ENCODE assay signal across 9 cellular contexts in genomic region chr19:57302020-57302465, GRCh38. TPM values are rescaled to one million over a fixed set of nuclear protein-coding genes. Genes with fewer than 3 reads are reported as not detected.
DNase-seq lines count a peak whose midpoint lies in the region; ATAC-seq and TF ChIP-seq lines count a peak whose summit lies in the region.
"Had no signal": no experiment of that assay in that cellular context is flagged by ENCODE, and none has a peak within 500 bp of the region (broad histone marks: within the 10 kb centered on the region; RNA-seq: fewer than 3 reads in every experiment).

No MANE protein-coding gene starts in this region.

- peak overlapping the region; percentile 15 for H3K9ac ChIP-seq in H9 (ENCODE audit: extremely low read depth, insufficient read length, low read length)

- no peak overlapping the region for H2AK5ac ChIP-seq in H9 (ENCODE audit: insufficient read length, low read length)

- H3K23ac ChIP-seq in H9 (ENCODE audit: insufficient read length, low read depth, low read length) = no peak overlapping the region

- no peak overlapping the region for H2BK120ac ChIP-seq in H9 (ENCODE audit: low read depth, low read length, poor library complexity, severe bottlenecking)

- no peaks in the 10 kb centered on the region; the same call in 1 of the 2 replicates for H3K79me2 ChIP-seq in H9 (ENCODE audit: insufficient read depth, low read length)

- peak; percentile 96 for ATAC-seq in RWPE2 (ENCODE audit: low read depth)
- ATAC-seq in stimulated activated naive B cell treated with anti-CD40 and anti-IgM and Interleukin-4, amounts not matched to agents 10 μg/mL and 1 μg/mL and 100 μg/mL, for 72 hours (replicated peaks) = peak; percentile 36 to 46

- H3K27me3 ChIP-seq in H9 (ENCODE audit: insufficient read depth, low read length) (no peaks in the 10 kb centered on the region), RWPE2 (ENCODE audit: insufficient read depth, poor library complexity, severe bottlenecking) (no peaks in the 10 kb centered on the region)

- peak overlapping the region in 2 of 3 experiments; percentile 68 to 81; a peak in 2 of 7 replicates for H3K27ac Mint-ChIP-seq in H9
- H3K27ac Mint-ChIP-seq in stimulated activated naive B cell treated with anti-CD40 and anti-IgM and Interleukin-4, amounts not matched to agents 10 μg/mL and 1 μg/mL and 100 μg/mL, for 72 hours = peak overlapping the region; percentile 73
- H3K27ac Mint-ChIP-seq in activated CD4-positive, alpha-beta T cell treated with anti-CD3 and anti-CD28 coated beads, Interleukin-2, amount 10 ng/mL, durations not matched to agents 7 days and 5 days = no peak overlapping the region
- H3K27ac Mint-ChIP-seq in activated naive CD4-positive, alpha-beta T cell treated with anti-CD3 and anti-CD28 coated beads for 36 hours = no peak overlapping the region
- H3K27ac Mint-ChIP-seq: memory B cell had no signal

- H3K27me3 Mint-ChIP-seq in H9 (ENCODE audit: low read depth) = no peaks in the 10 kb centered on the region
- no peaks in the 10 kb centered on the region for H3K27me3 Mint-ChIP-seq in stimulated activated naive B cell treated with anti-CD40 and anti-IgM and Interleukin-4, amounts not matched to agents 10 μg/mL and 1 μg/mL and 100 μg/mL, for 72 hours
- no peaks in the 10 kb centered on the region for H3K27me3 Mint-ChIP-seq in activated CD4-positive, alpha-beta T cell treated with anti-CD3 and anti-CD28 coated beads, Interleukin-2, amount 10 ng/mL, durations not matched to agents 7 days and 5 days
- H3K27me3 Mint-ChIP-seq in activated naive CD4-positive, alpha-beta T cell treated with anti-CD3 and anti-CD28 coated beads for 36 hours (ENCODE audit: low read depth) = no peaks in the 10 kb centered on the region
- H3K27me3 Mint-ChIP-seq: memory B cell had no signal

- no peak overlapping the region for H3K4me3 ChIP-seq in RWPE2 (ENCODE audit: severe bottlenecking)

- no peak overlapping the region for H2BK12ac ChIP-seq in H9 (ENCODE audit: insufficient read length, low read depth, low read length)

- no peak overlapping the region for H2AFZ ChIP-seq in H9 (ENCODE audit: low read length)

- H3K4ac ChIP-seq in H9 (ENCODE audit: low read depth, low read length) = no peak overlapping the region

- H2BK5ac ChIP-seq in H9 (ENCODE audit: insufficient read length, low read length) = no peak overlapping the region

- DNase-seq in H9 = no peak
- peak; percentile 82 for DNase-seq in RWPE2 (ENCODE audit: low spot score)
- peak; percentile 95 for DNase-seq in fibroblast of the conjunctiva (ENCODE audit: low read depth)
- DNase-seq in stimulated activated naive B cell treated with anti-CD40 and anti-IgM and Interleukin-4, amounts not matched to agents 10 μg/mL and 1 μg/mL and 100 μg/mL, for 72 hours = no peak
- no peak for DNase-seq in NOMO-1 treated with DMSO at 0.1 percent for 48 hours (lab: John Stamatoyannopoulos, UW; ENCODE audit: unreplicated experiment)
- DNase-seq in activated CD4-positive, alpha-beta T cell treated with anti-CD3 and anti-CD28 coated beads, Interleukin-2, amount 10 ng/mL, durations not matched to agents 7 days and 5 days = no peak
- no peak for DNase-seq in NCI-H2081 (lab: John Stamatoyannopoulos, UW)
- no peak for DNase-seq in activated naive CD4-positive, alpha-beta T cell treated with anti-CD3 and anti-CD28 coated beads for 36 hours

- no peaks in the 10 kb centered on the region for H3K23me2 ChIP-seq in H9 (ENCODE audit: insufficient read length, low read depth, low read length, poor library complexity, severe bottlenecking)

- H3K4me1 Mint-ChIP-seq in H9 = peaks cover 0 to 7% of the 10 kb centered on the region in 2 experiments; a peak in 1 of 4 replicates
- H3K4me1 Mint-ChIP-seq in stimulated activated naive B cell treated with anti-CD40 and anti-IgM and Interleukin-4, amounts not matched to agents 10 μg/mL and 1 μg/mL and 100 μg/mL, for 72 hours = peaks cover 14 to 52% of the 10 kb centered on the region in 2 donors
- H3K4me1 Mint-ChIP-seq in activated CD4-positive, alpha-beta T cell treated with anti-CD3 and anti-CD28 coated beads, Interleukin-2, amount 10 ng/mL, durations not matched to agents 7 days and 5 days = peaks cover 1% of the 10 kb centered on the region
- H3K4me1 Mint-ChIP-seq in activated naive CD4-positive, alpha-beta T cell treated with anti-CD3 and anti-CD28 coated beads for 36 hours (ENCODE audit: low read depth) = no peaks in the 10 kb centered on the region

- no peak overlapping the region for H4K91ac ChIP-seq in H9 (ENCODE audit: insufficient read length, low read depth, low read length)

- H4K20me1 ChIP-seq in H9 (ENCODE audit: control insufficient read depth, insufficient read depth, insufficient read length) = no peaks in the 10 kb centered on the region

- H4K5ac ChIP-seq in H9 (ENCODE audit: insufficient read length, low read depth, low read length) = no peak overlapping the region

- CTCF ChIA-PET in activated CD4-positive, alpha-beta T cell treated with anti-CD3 and anti-CD28 coated beads, Interleukin-2, amount 10 ng/mL, durations not matched to agents 7 days and 5 days (lab: Charles Lee) = interaction anchor here (0.9 kb wide), 1 partner anchor 9 kb away, joined by 3 read pairs; no protein-coding TSS in a partner anchor
- CTCF ChIA-PET in activated naive CD4-positive, alpha-beta T cell treated with anti-CD3 and anti-CD28 coated beads for 36 hours (lab: Charles Lee) = interaction anchor here (0.9 kb wide), 1 partner anchor 12 kb away, joined by 3 read pairs; no protein-coding TSS in a partner anchor

- H2BK20ac ChIP-seq in H9 (ENCODE audit: low read depth, low read length, poor library complexity, severe bottlenecking) = no peak overlapping the region

- H3K56ac ChIP-seq in H9 (ENCODE audit: insufficient read length, low read depth, low read length) = no peak overlapping the region

- WGBS in H9 (ENCODE audit: extremely low coverage, insufficient read length, low lambda C conversion rate) = no CpG with 5 or more reads among the region's 1 CpG

- H3K27ac ChIP-seq in H9 (ENCODE audit: insufficient read length, low read depth, low read length) (no peak overlapping the region), RWPE2 (ENCODE audit: poor library complexity, severe bottlenecking) (peak overlapping the region; percentile 63)

- no peaks in the 10 kb centered on the region for H3K4me1 ChIP-seq in H9 (ENCODE audit: insufficient read depth, low read length)
- peaks cover 41% of the 10 kb centered on the region for H3K4me1 ChIP-seq in RWPE2 (ENCODE audit: insufficient read depth, poor library complexity, severe bottlenecking)

- peaks cover 3% of the 10 kb centered on the region for H3K79me1 ChIP-seq in H9 (ENCODE audit: insufficient read depth, low read depth, low read length, poor library complexity, severe bottlenecking)

- intact Hi-C loops in activated naive CD4-positive, alpha-beta T cell treated with anti-CD3 and anti-CD28 coated beads for 36 hours (cut with micrococcal nuclease) = no loop called here

- H3T11ph ChIP-seq in H9 (ENCODE audit: low read length) = no peak overlapping the region

- H3K9me3 ChIP-seq in H9 (ENCODE audit: control insufficient read depth, low read depth, low read length) (no peaks in the 10 kb centered on the region), RWPE2 (ENCODE audit: severe bottlenecking) (no peaks in the 10 kb centered on the region)

- POLR2A ChIA-PET in activated CD4-positive, alpha-beta T cell treated with anti-CD3 and anti-CD28 coated beads, Interleukin-2, amount 10 ng/mL, durations not matched to agents 7 days and 5 days (lab: Charles Lee) = no interaction called here

- no peak overlapping the region for H3K14ac ChIP-seq in H9 (ENCODE audit: insufficient read depth, low read length)

- no peak overlapping the region for H3K18ac ChIP-seq in H9 (ENCODE audit: insufficient read length, low read depth, low read length)

- no peak overlapping the region for H3K4me2 ChIP-seq in H9 (ENCODE audit: insufficient read depth, insufficient read length, low read length)

- no peaks in the 10 kb centered on the region; a peak in 1 of 5 replicates for H3K9me3 Mint-ChIP-seq in H9
- H3K9me3 Mint-ChIP-seq in stimulated activated naive B cell treated with anti-CD40 and anti-IgM and Interleukin-4, amounts not matched to agents 10 μg/mL and 1 μg/mL and 100 μg/mL, for 72 hours = no peaks in the 10 kb centered on the region
- peaks cover 20% of the 10 kb centered on the region for H3K9me3 Mint-ChIP-seq in activated CD4-positive, alpha-beta T cell treated with anti-CD3 and anti-CD28 coated beads, Interleukin-2, amount 10 ng/mL, durations not matched to agents 7 days and 5 days
- H3K9me3 Mint-ChIP-seq in activated naive CD4-positive, alpha-beta T cell treated with anti-CD3 and anti-CD28 coated beads for 36 hours = peaks cover 36% of the 10 kb centered on the region

- no peak overlapping the region for H3K4me3 Mint-ChIP-seq in H9
- no peak overlapping the region for H3K4me3 Mint-ChIP-seq in stimulated activated naive B cell treated with anti-CD40 and anti-IgM and Interleukin-4, amounts not matched to agents 10 μg/mL and 1 μg/mL and 100 μg/mL, for 72 hours
- H3K4me3 Mint-ChIP-seq in activated CD4-positive, alpha-beta T cell treated with anti-CD3 and anti-CD28 coated beads, Interleukin-2, amount 10 ng/mL, durations not matched to agents 7 days and 5 days = no peak overlapping the region
- no peak overlapping the region for H3K4me3 Mint-ChIP-seq in activated naive CD4-positive, alpha-beta T cell treated with anti-CD3 and anti-CD28 coated beads for 36 hours
- H3K4me3 Mint-ChIP-seq: memory B cell had no signal

- H3K36me3 ChIP-seq in RWPE2 (ENCODE audit: low read depth) = peaks cover 71% of the 10 kb centered on the region

- no peak for TF ChIP-seq CTCF in H9 (conservative IDR thresholded peaks at IDR 0.05)
- TF ChIP-seq CTCF in RWPE2 (IDR thresholded peaks at IDR 0.05; ENCODE audit: poor library complexity, severe bottlenecking) = no peak

- no peak overlapping the region for H2BK15ac ChIP-seq in H9 (ENCODE audit: low read depth, low read length)

- no peak overlapping the region for H4K8ac ChIP-seq in H9 (replicated peaks; ENCODE audit: insufficient read length, low read depth, low read length)

- peaks cover 19 to 50% (median 31%) of the 10 kb centered on the region in 3 experiments for H3K36me3 Mint-ChIP-seq in H9 (ENCODE audit: insufficient read depth in 1 of 3, low read depth in 3 of 3)
- H3K36me3 Mint-ChIP-seq in stimulated activated naive B cell treated with anti-CD40 and anti-IgM and Interleukin-4, amounts not matched to agents 10 μg/mL and 1 μg/mL and 100 μg/mL, for 72 hours = peaks cover 42 to 56% of the 10 kb centered on the region in 2 donors
- H3K36me3 Mint-ChIP-seq in activated CD4-positive, alpha-beta T cell treated with anti-CD3 and anti-CD28 coated beads, Interleukin-2, amount 10 ng/mL, durations not matched to agents 7 days and 5 days (ENCODE audit: low read depth) = peaks cover 65% of the 10 kb centered on the region
- peaks cover 82% of the 10 kb centered on the region for H3K36me3 Mint-ChIP-seq in activated naive CD4-positive, alpha-beta T cell treated with anti-CD3 and anti-CD28 coated beads for 36 hours (ENCODE audit: low read depth)

RNA-seq across cellular contexts. Expression of gene ZNF543, which starts 18.2 kb away (rescaled TPM):
- 8.2 and 8.4 TPM in 2 replicates for total RNA-seq in H9 (2021)
- 1 to 10 TPM; 8.7 to 9.1 TPM for total RNA-seq in activated CD4-positive, alpha-beta T cell treated with anti-CD3 and anti-CD28 coated beads, Interleukin-2, amount 10 ng/mL, durations not matched to agents 7 days and 5 days
- total RNA-seq in activated naive CD4-positive, alpha-beta T cell treated with anti-CD3 and anti-CD28 coated beads for 36 hours = 1 to 10 TPM; 3.2 to 3.5 TPM

RNA-seq across cellular contexts. Expression of gene ZNF460, which starts 21.8 kb away (rescaled TPM):
- total RNA-seq in H9 (2021) = 65.4 and 65.9 TPM in 2 replicates
- total RNA-seq in activated CD4-positive, alpha-beta T cell treated with anti-CD3 and anti-CD28 coated beads, Interleukin-2, amount 10 ng/mL, durations not matched to agents 7 days and 5 days = 10 to 100 TPM; 41.3 to 45.0 TPM
- 10 to 100 TPM; 61.4 to 63.3 TPM for total RNA-seq in activated naive CD4-positive, alpha-beta T cell treated with anti-CD3 and anti-CD28 coated beads for 36 hours

RNA-seq across cellular contexts. Expression of gene ZNF304, which starts 49.0 kb away (rescaled TPM):
- 13.5 and 13.9 TPM in 2 replicates for total RNA-seq in H9 (2021)
- total RNA-seq in activated CD4-positive, alpha-beta T cell treated with anti-CD3 and anti-CD28 coated beads, Interleukin-2, amount 10 ng/mL, durations not matched to agents 7 days and 5 days = 1 to 10 TPM; 9.0 TPM
- total RNA-seq in activated naive CD4-positive, alpha-beta T cell treated with anti-CD3 and anti-CD28 coated beads for 36 hours = 1 to 10 TPM; 3.3 to 3.6 TPM

Comparison
In these comparisons a context has a peak if more than half of its experiments do, and no peak if none do; other contexts are left out.
1. DNase-seq: peak in RWPE2 (single experiment) and fibroblast of the conjunctiva (single experiment); none in H9 (single experiment), stimulated activated naive B cell treated with anti-CD40 and anti-IgM and Interleukin-4, amounts not matched to agents 10 μg/mL and 1 μg/mL and 100 μg/mL, for 72 hours (single experiment), NOMO-1 treated with DMSO at 0.1 percent for 48 hours (single experiment), activated CD4-positive, alpha-beta T cell treated with anti-CD3 and anti-CD28 coated beads, Interleukin-2, amount 10 ng/mL, durations not matched to agents 7 days and 5 days (single experiment), NCI-H2081 (0 of 2) and activated naive CD4-positive, alpha-beta T cell treated with anti-CD3 and anti-CD28 coated beads for 36 hours (single experiment).
2. H3K27ac Mint-ChIP-seq: peak in H9 (2 of 3) and stimulated activated naive B cell treated with anti-CD40 and anti-IgM and Interleukin-4, amounts not matched to agents 10 μg/mL and 1 μg/mL and 100 μg/mL, for 72 hours (single experiment); none in activated CD4-positive, alpha-beta T cell treated with anti-CD3 and anti-CD28 coated beads, Interleukin-2, amount 10 ng/mL, durations not matched to agents 7 days and 5 days (single experiment) and activated naive CD4-positive, alpha-beta T cell treated with anti-CD3 and anti-CD28 coated beads for 36 hours (single experiment).